Comparison of ENCODE assay signal across 1 cellular context in genomic region chrX:103254921-103255455, GRCh38.
TF ChIP-seq lines count a peak whose summit lies in the region.

A gene with protein sequence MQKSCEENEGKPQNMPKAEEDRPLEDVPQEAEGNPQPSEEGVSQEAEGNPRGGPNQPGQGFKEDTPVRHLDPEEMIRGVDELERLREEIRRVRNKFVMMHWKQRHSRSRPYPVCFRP (minus strand): TSS chrX:103255155. CDS start chrX:103253979, 1,176 bp downstream.

TF ChIP-seq in HEK293, 187 proteins besides CTCF, POLR2A, EP300 and RAD21 (continued from another document):
- TF ChIP-seq, protein P1, sequence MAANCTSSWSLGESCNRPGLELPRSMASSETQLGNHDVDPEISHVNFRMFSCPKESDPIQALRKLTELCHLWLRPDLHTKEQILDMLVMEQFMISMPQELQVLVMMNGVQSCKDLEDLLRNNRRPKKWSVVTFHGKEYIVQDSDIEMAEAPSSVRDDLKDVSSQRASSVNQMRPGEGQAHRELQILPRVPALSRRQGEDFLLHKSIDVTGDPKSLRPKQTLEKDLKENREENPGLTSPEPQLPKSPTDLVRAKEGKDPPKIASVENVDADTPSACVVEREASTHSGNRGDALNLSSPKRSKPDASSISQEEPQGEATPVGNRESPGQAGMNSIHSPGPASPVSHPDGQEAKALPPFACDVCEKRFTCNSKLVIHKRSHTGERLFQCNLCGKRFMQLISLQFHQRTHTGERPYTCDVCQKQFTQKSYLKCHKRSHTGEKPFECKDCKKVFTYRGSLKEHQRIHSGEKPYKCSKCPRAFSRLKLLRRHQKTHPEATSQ (tag by site-specific recombination; IDR thresholded peaks at IDR 0.05): no peak
- peak; percentile 71 for TF ChIP-seq FEZF1 (tag by site-specific recombination; IDR thresholded peaks at IDR 0.05)
- TF ChIP-seq ZBTB17 (tag by site-specific recombination; IDR thresholded peaks at IDR 0.05): peak; percentile 39; the same call in 1 of the 2 replicates
- no peak for TF ChIP-seq SALL2 (tag by site-specific recombination; IDR thresholded peaks at IDR 0.05; ENCODE audit: borderline replicate concordance)
- peak; percentile 76; the same call in 1 of the 2 replicates for TF ChIP-seq ZBTB48 (tag by site-specific recombination; IDR thresholded peaks at IDR 0.05)
- TF ChIP-seq ZIC2 (tag by site-specific recombination; IDR thresholded peaks at IDR 0.05): peak; percentile 36; the same call in 1 of the 2 replicates
- TF ChIP-seq ZNF302 (tag by site-specific recombination; IDR thresholded peaks at IDR 0.05; ENCODE audit: low read depth): no peak
- no peak for TF ChIP-seq ZFP37 (tag by site-specific recombination; IDR thresholded peaks at IDR 0.05)
